8 cellular contexts compared by ENCODE assay signal in the genomic region with DNA sequence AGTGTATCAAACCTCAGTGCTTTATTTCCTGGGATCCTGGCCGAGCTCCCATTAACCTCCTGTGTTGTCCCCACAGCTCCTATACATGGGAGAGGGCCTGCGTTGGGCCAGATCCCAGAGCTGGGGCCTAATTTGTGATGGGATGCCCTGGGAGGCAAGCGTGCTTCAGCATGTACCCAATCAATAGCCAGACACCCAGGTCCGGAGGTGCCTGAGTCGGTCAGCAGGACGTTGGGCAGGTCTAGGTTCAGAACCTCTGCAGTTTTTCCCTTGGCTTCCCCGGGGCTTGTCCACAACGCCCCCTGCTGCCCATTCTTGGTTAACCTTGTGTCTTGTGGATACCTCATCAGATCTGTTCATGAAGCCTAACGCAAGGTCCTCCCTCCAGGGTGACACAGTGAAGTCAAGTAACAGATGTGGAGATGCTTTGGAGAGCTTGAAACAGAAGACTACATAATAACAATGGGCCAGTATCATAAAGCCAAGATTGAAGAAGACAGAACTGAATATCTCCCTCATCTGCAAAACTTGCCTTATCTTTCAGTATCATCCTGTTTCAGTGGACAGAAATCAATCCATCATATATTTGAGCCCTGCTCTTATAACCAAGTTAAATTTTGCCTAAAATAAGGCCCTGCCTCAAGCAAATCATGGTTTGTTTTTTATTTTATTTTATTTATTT. TPM values are rescaled to one million over a fixed set of nuclear protein-coding genes. Genes with fewer than 3 reads are reported as not detected.
A peak's percentile ranks its signal among the peaks of the same experiment; 100 is the strongest.
DNase-seq lines count a peak whose midpoint lies in the region; ATAC-seq and TF ChIP-seq lines count a peak whose summit lies in the region.
"Not testable (repeated sequence)": the region's sequence is repeated elsewhere in the genome, so short reads cannot be mapped to it uniquely, and the experiment has no call there.

No MANE protein-coding gene starts in this region.

- H3K4me1 ChIP-seq in mammary epithelial cell (ENCODE audit: insufficient read depth, low read length) = peaks cover 13% of the 10 kb centered on the region

- BruUV-seq in mammary epithelial cell (replicated peaks; lab: Mats Ljungman, UMichigan) = not testable (repeated sequence)

- H4K20me1 ChIP-seq in mammary epithelial cell (ENCODE audit: insufficient read depth, low read length) = not testable (repeated sequence)

- not testable (repeated sequence) for H3K27ac ChIP-seq in mammary epithelial cell (ENCODE audit: insufficient read depth, low read depth, low read length)

- H3K79me2 ChIP-seq in mammary epithelial cell (ENCODE audit: insufficient read depth, low read length) = not testable (repeated sequence)

- peak; percentile 83 for ATAC-seq in GM18907 (IDR thresholded peaks at IDR 0.05; ENCODE audit: unreplicated experiment)
- peak; percentile 81 for ATAC-seq in HG03439 (IDR thresholded peaks at IDR 0.05; ENCODE audit: unreplicated experiment)

- 6% methylated on average over 7 of the region's 9 CpGs for WGBS in mammary epithelial cell (ENCODE audit: low coverage, missing lambda C conversion rate)

- in situ Hi-C loops in mammary epithelial cell (cut with MboI; ENCODE audit: low sequenced_read_pairs in 2 of 2) = loop anchor here (5.0 kb wide), 2 partner anchors 62 to 152 kb away; no protein-coding TSS in a partner anchor

- intact Hi-C loops in mammary epithelial cell (cut with micrococcal nuclease) = loop anchor here (1.0 to 10.0 kb wide), 4 partner anchors 70 to 330 kb away; a partner anchor contains a TSS

- H3K27me3 ChIP-seq in mammary epithelial cell (ENCODE audit: insufficient read depth, low read length) = not testable (repeated sequence)

- TF ChIP-seq CTCF in AG10803 (conservative IDR thresholded peaks at IDR 0.05; ENCODE audit: low read length) (peak; percentile 81), mammary epithelial cell (conservative IDR thresholded peaks at IDR 0.05 in 1 of 2, IDR thresholded peaks at IDR 0.05 in 1 of 2; ENCODE audit: extremely low read depth in 1 of 2, insufficient read depth in 1 of 2, low read depth in 1 of 2, low read length in 2 of 2) (peak; percentile 58 to 78)

- H3K4me3 ChIP-seq in AG10803 (ENCODE audit: low read length); mammary epithelial cell (replicated peaks in 1 of 3; ENCODE audit: insufficient read depth in 1 of 3, low read depth in 2 of 3, low read length in 3 of 3): not testable (repeated sequence)

- peak overlapping the region; percentile 52 for H3K4me2 ChIP-seq in mammary epithelial cell (ENCODE audit: insufficient read depth, low read depth, low read length)

- not testable (repeated sequence) for H3K36me3 ChIP-seq in mammary epithelial cell (ENCODE audit: insufficient read depth, low read length)

- dilution Hi-C loops in mammary epithelial cell (cut with HindIII; ENCODE audit: low sequenced_read_pairs) = loop anchor here (5.0 to 25.0 kb wide), 2 partner anchors 62 to 152 kb away; no protein-coding TSS in a partner anchor

- H2AFZ ChIP-seq in mammary epithelial cell (ENCODE audit: low read depth, low read length) = peak overlapping the region; percentile 70

- not testable (repeated sequence) for H3K9ac ChIP-seq in mammary epithelial cell (ENCODE audit: insufficient read depth, low read length)

- H3K9me3 ChIP-seq in mammary epithelial cell (replicated peaks; ENCODE audit: insufficient read depth, low read length) = not testable (repeated sequence)

- CTCF ChIA-PET in mammary epithelial cell (lab: Charles Lee; ENCODE audit: low non-redundant PET) = not testable (repeated sequence)

- DNase-seq in AG10803 (ENCODE audit: low read depth) (peak; percentile 80), NCI-H526 (lab: John Stamatoyannopoulos, UW) (peak; percentile 53 to 88), mammary epithelial cell (peak; percentile 74), inferior parietal cortex (ENCODE audit: extremely low spot score) (peak; percentile 92)
- DNase-seq in activated CD4-positive, CD25-positive, alpha-beta regulatory T cell treated with anti-CD3 and anti-CD28 coated beads, Interleukin-2, amount 50 U/mL, for 72 hours = peak; percentile 90
- DNase-seq in stimulated activated CD4-positive, alpha-beta T cell treated with anti-CD3 and anti-CD28 coated beads, Interleukin-15, amount 100 ng/mL, for 24 hours = peak; percentile 93

RNA-seq across cellular contexts. Expression of a gene that starts 27.3 kb away (rescaled TPM):
- total RNA-seq in mammary epithelial cell = 100 to 1,000 TPM in 1 of 2 donors, 10 to 100 TPM in 1; 71.0 to 147 TPM
- polyA plus RNA-seq in mammary epithelial cell = 148 TPM
- polyA minus RNA-seq in mammary epithelial cell = 222 TPM
